Comparison of ENCODE assay signal across 1 cellular context in genomic region chr14:54500744-54501143, GRCh38.
TF ChIP-seq lines count a peak whose summit lies in the region.

No MANE protein-coding gene starts in this region.

TF ChIP-seq in HepG2, 621 proteins besides CTCF, POLR2A, EP300 and RAD21 (continued from another document):
- TF ChIP-seq NR1H2 (CRISPR knock-in tag; IDR thresholded peaks at IDR 0.05; ENCODE audit: borderline replicate concordance, low read depth) = no peak
- no peak for TF ChIP-seq SRY (CRISPR knock-in tag; IDR thresholded peaks at IDR 0.05)
- TF ChIP-seq ZMYM3 (CRISPR knock-in tag; IDR thresholded peaks at IDR 0.05) = peak; percentile 79
- TF ChIP-seq, protein P1, sequence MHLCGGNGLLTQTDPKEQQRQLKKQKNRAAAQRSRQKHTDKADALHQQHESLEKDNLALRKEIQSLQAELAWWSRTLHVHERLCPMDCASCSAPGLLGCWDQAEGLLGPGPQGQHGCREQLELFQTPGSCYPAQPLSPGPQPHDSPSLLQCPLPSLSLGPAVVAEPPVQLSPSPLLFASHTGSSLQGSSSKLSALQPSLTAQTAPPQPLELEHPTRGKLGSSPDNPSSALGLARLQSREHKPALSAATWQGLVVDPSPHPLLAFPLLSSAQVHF (CRISPR knock-in tag; IDR thresholded peaks at IDR 0.05) = no peak
- no peak for TF ChIP-seq ZKSCAN1 (IDR thresholded peaks at IDR 0.05; ENCODE audit: low read length)
- no peak for TF ChIP-seq CC2D1A (CRISPR knock-in tag; IDR thresholded peaks at IDR 0.05)
- TF ChIP-seq, protein P2, sequence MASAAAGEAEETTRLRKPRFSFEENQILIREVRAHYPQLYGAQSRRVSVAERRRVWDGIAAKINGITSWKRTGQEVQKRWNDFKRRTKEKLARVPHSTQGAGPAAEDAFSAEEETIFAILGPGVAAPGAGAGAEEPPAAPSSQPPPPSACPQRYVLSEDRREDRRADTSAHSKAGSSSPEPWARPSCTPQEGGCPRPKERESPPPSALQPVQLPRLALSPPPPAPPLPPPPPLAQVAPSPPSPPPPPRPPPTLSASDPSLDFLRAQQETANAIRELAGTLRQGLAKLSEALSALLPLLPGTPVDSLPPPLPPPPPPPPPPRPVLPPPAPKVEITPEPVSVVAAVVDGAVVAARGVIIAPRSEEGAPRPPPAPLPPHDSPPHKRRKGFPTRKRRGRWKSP (CRISPR knock-in tag; IDR thresholded peaks at IDR 0.05) = no peak
- no peak for TF ChIP-seq ZNF556 (CRISPR knock-in tag; IDR thresholded peaks at IDR 0.05; ENCODE audit: borderline replicate concordance)
- no peak for TF ChIP-seq PAWR (CRISPR knock-in tag; IDR thresholded peaks at IDR 0.05; ENCODE audit: borderline replicate concordance)
- TF ChIP-seq PHF8 (CRISPR knock-in tag; IDR thresholded peaks at IDR 0.05) = no peak
- no peak for TF ChIP-seq SIX1 (CRISPR knock-in tag; IDR thresholded peaks at IDR 0.05; ENCODE audit: borderline replicate concordance)
- TF ChIP-seq, protein P3, sequence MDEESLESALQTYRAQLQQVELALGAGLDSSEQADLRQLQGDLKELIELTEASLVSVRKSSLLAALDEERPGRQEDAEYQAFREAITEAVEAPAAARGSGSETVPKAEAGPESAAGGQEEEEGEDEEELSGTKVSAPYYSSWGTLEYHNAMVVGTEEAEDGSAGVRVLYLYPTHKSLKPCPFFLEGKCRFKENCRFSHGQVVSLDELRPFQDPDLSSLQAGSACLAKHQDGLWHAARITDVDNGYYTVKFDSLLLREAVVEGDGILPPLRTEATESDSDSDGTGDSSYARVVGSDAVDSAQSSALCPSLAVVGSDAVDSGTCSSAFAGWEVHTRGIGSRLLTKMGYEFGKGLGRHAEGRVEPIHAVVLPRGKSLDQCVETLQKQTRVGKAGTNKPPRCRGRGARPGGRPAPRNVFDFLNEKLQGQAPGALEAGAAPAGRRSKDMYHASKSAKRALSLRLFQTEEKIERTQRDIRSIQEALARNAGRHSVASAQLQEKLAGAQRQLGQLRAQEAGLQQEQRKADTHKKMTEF (CRISPR knock-in tag; IDR thresholded peaks at IDR 0.05) = no peak
- TF ChIP-seq ZZZ3 (CRISPR knock-in tag; IDR thresholded peaks at IDR 0.05; ENCODE audit: borderline replicate concordance) = no peak
- no peak for TF ChIP-seq MBNL3 (CRISPR knock-in tag; conservative IDR thresholded peaks at IDR 0.05)
- TF ChIP-seq GABPB1 (CRISPR knock-in tag; IDR thresholded peaks at IDR 0.05) = 0 out of 2 replicates have a peak, but pooled peaks have one; percentile 9
- TF ChIP-seq MATR3 (CRISPR knock-in tag; IDR thresholded peaks at IDR 0.05) = no peak
- TF ChIP-seq, protein P4, sequence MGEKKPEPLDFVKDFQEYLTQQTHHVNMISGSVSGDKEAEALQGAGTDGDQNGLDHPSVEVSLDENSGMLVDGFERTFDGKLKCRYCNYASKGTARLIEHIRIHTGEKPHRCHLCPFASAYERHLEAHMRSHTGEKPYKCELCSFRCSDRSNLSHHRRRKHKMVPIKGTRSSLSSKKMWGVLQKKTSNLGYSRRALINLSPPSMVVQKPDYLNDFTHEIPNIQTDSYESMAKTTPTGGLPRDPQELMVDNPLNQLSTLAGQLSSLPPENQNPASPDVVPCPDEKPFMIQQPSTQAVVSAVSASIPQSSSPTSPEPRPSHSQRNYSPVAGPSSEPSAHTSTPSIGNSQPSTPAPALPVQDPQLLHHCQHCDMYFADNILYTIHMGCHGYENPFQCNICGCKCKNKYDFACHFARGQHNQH (CRISPR knock-in tag; IDR thresholded peaks at IDR 0.05) = no peak
- TF ChIP-seq POGZ (CRISPR knock-in tag; IDR thresholded peaks at IDR 0.05) = no peak
- TF ChIP-seq, protein P5, sequence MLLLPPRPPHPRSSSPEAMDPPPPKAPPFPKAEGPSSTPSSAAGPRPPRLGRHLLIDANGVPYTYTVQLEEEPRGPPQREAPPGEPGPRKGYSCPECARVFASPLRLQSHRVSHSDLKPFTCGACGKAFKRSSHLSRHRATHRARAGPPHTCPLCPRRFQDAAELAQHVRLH (CRISPR knock-in tag; IDR thresholded peaks at IDR 0.05; ENCODE audit: borderline replicate concordance, low read depth) = no peak
- TF ChIP-seq ZNF382 (CRISPR knock-in tag; IDR thresholded peaks at IDR 0.05; ENCODE audit: borderline replicate concordance) = no peak
- TF ChIP-seq ZNF839 (CRISPR knock-in tag; IDR thresholded peaks at IDR 0.05; ENCODE audit: borderline replicate concordance) = no peak
- no peak for TF ChIP-seq CHD2 (IDR thresholded peaks at IDR 0.05; ENCODE audit: low read depth, low read length)
- TF ChIP-seq WIZ (CRISPR knock-in tag; IDR thresholded peaks at IDR 0.05) = no peak
- no peak for TF ChIP-seq TBX2 (CRISPR knock-in tag; IDR thresholded peaks at IDR 0.05; ENCODE audit: borderline replicate concordance)
- no peak for TF ChIP-seq ZNF704 (CRISPR knock-in tag; IDR thresholded peaks at IDR 0.05; ENCODE audit: borderline replicate concordance)
- TF ChIP-seq MAFG (CRISPR knock-in tag; IDR thresholded peaks at IDR 0.05) = no peak
- TF ChIP-seq NFE2L1 (CRISPR knock-in tag; IDR thresholded peaks at IDR 0.05; ENCODE audit: borderline replicate concordance) = no peak
- TF ChIP-seq ZNF280D (CRISPR knock-in tag; IDR thresholded peaks at IDR 0.05) = no peak
- TF ChIP-seq ZMYM2 (CRISPR knock-in tag; IDR thresholded peaks at IDR 0.05) = 0 out of 2 replicates have a peak, but pooled peaks have one; percentile 38
- no peak for TF ChIP-seq TCF7L2 (IDR thresholded peaks at IDR 0.05; ENCODE audit: low read depth, low read length)
- no peak for TF ChIP-seq ZNF350 (CRISPR knock-in tag; IDR thresholded peaks at IDR 0.05; ENCODE audit: borderline replicate concordance, low read depth)
- TF ChIP-seq NFYB (CRISPR knock-in tag; IDR thresholded peaks at IDR 0.05) = no peak
